Comparison of ENCODE assay signal across 1 cellular context in the genomic region with DNA sequence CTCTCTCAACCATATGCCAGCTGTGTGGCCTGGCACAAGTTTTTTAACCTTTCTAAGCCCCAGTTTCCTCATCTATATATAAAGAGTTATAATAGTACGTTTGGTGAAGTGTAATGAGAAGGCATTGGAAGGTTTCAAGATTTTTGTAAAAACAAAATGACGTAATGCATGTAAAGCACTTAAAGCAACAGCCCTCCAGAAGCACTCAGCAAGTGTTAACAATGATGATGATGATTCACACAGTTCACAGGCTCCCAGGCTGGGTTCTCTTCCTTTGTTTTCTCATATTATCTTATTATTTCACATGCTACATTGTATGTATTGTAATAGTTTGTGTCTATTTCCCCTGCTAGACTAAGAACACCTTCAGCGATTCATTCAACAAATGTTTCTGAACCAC.
TF ChIP-seq lines count a peak whose summit lies in the region.

No MANE protein-coding gene starts in this region.

TF ChIP-seq in K562, 482 proteins besides CTCF, POLR2A, EP300 and RAD21 (continued from another document):
- no peak for TF ChIP-seq CEBPZ (IDR thresholded peaks at IDR 0.05; ENCODE audit: borderline replicate concordance, low read depth, low read length)
- TF ChIP-seq CEBPG (CRISPR knock-in tag; IDR thresholded peaks at IDR 0.05) = no peak
- peak in 1 of 2 experiments; percentile 41; a peak in 1 of 4 replicates for TF ChIP-seq CEBPG (tag; conservative IDR thresholded peaks at IDR 0.05 in 1 of 2, IDR thresholded peaks at IDR 0.05 in 1 of 2)
- peak; percentile 82 for TF ChIP-seq ATF3 (IDR thresholded peaks at IDR 0.05)
- no peak for TF ChIP-seq ATF3 (CRISPR knock-in tag; conservative IDR thresholded peaks at IDR 0.05)
